12 cellular contexts compared by ENCODE assay signal in genomic region chr14:52550661-52551060, GRCh38. TPM values are rescaled to one million over a fixed set of nuclear protein-coding genes. Genes with fewer than 3 reads are reported as not detected.
DNase-seq lines count a peak whose midpoint lies in the region; ATAC-seq and TF ChIP-seq lines count a peak whose summit lies in the region.
"Had no signal": no experiment of that assay in that cellular context is flagged by ENCODE, and none has a peak within 500 bp of the region (broad histone marks: within the 10 kb centered on the region; RNA-seq: fewer than 3 reads in every experiment).

No MANE protein-coding gene starts in this region.

- H3K36me3 Mint-ChIP-seq in Caco-2 (ENCODE audit: insufficient read depth, unreplicated experiment) (peaks cover 15% of the 10 kb centered on the region), brain (peaks cover 16% of the 10 kb centered on the region), neural progenitor cell (no peaks in the 10 kb centered on the region)

- intact Hi-C loops in Caco-2 (cut with micrococcal nuclease; ENCODE audit: unreplicated experiment): loop anchor here (10.0 kb wide), 2 partner anchors 114 to 144 kb away; partner anchors contain the start of gene ERO1A

- ATAC-seq in GM18502 (IDR thresholded peaks at IDR 0.05; ENCODE audit: poor library complexity, unreplicated experiment): no peak
- ATAC-seq in HG03521 (IDR thresholded peaks at IDR 0.05; ENCODE audit: unreplicated experiment): no peak

- peaks cover 16% of the 10 kb centered on the region for H3K4me1 Mint-ChIP-seq in Caco-2 (ENCODE audit: low read depth, unreplicated experiment)
- H3K4me1 Mint-ChIP-seq in brain: peaks cover 58% of the 10 kb centered on the region
- H3K4me1 Mint-ChIP-seq in neural progenitor cell: peaks cover 26% of the 10 kb centered on the region

- H4K20me1 ChIP-seq in neural progenitor cell (ENCODE audit: low read depth): no peaks in the 10 kb centered on the region

- H2AFZ ChIP-seq in neural progenitor cell (replicated peaks): no peak overlapping the region

- DNase-seq in Caco-2 (no peak), neural progenitor cell (ENCODE audit: low spot score) (no peak), NCI-H446 treated with DMSO at 0.1 percent for 48 hours (lab: John Stamatoyannopoulos, UW) (no peak)
- DNase-seq: activated CD8-positive, alpha-beta memory T cell treated with anti-CD3 and anti-CD28 coated beads for 24 hours; NCI-H446; posterior cingulate gyrus; stimulated activated CD4-positive, alpha-beta T cell treated with anti-CD3 and anti-CD28 coated beads, Interleukin-4, amount 100 ng/mL, for 1 hour; substantia nigra had no signal

- H3K27me3 ChIP-seq in Caco-2 (replicated peaks; ENCODE audit: control insufficient read depth, insufficient read depth, low read length) (no peaks in the 10 kb centered on the region), HUES64 (ENCODE audit: insufficient read depth, low read length) (peaks cover 17% of the 10 kb centered on the region), neural progenitor cell (no peaks in the 10 kb centered on the region)

- BruUV-seq in Caco-2 (replicated peaks; lab: Mats Ljungman, UMichigan): no TSS peak

- H3K4me3 ChIP-seq in Caco-2 (ENCODE audit: low read depth, low read length): peak overlapping the region; percentile 61
- peak overlapping the region; percentile 8; the same call in 1 of the 2 replicates for H3K4me3 ChIP-seq in HUES64 (ENCODE audit: low read length)
- no peak overlapping the region for H3K4me3 ChIP-seq in neural progenitor cell

- H3K4me3 Mint-ChIP-seq in Caco-2 (ENCODE audit: unreplicated experiment) (peak overlapping the region; percentile 92), brain (peak overlapping the region; percentile 88 to 95 (median 91)), neural progenitor cell (peak overlapping the region; percentile 89)

- H3K9ac ChIP-seq in HUES64 (ENCODE audit: low read depth, low read length) (no peak overlapping the region), neural progenitor cell (no peak overlapping the region)

- peaks cover 48% of the 10 kb centered on the region for H3K79me2 ChIP-seq in neural progenitor cell (ENCODE audit: low read depth)

- H3K9me3 Mint-ChIP-seq in Caco-2 (ENCODE audit: unreplicated experiment) (no peaks in the 10 kb centered on the region), brain (peaks cover 0 to 2% (median 0%) of the 10 kb centered on the region in 5 experiments), neural progenitor cell (no peaks in the 10 kb centered on the region)

- peaks cover 7% of the 10 kb centered on the region; the same call in 1 of the 2 replicates for H3K4me1 ChIP-seq in Caco-2
- peaks cover 15% of the 10 kb centered on the region; the same call in 1 of the 2 replicates for H3K4me1 ChIP-seq in HUES64 (ENCODE audit: insufficient read depth, low read length)
- H3K4me1 ChIP-seq in neural progenitor cell: peaks cover 18% of the 10 kb centered on the region

- no peaks in the 10 kb centered on the region for H3K36me3 ChIP-seq in Caco-2 (ENCODE audit: control insufficient read depth, insufficient read depth, low read length)
- no peaks in the 10 kb centered on the region for H3K36me3 ChIP-seq in HUES64 (ENCODE audit: insufficient read depth, low read length)
- no peaks in the 10 kb centered on the region for H3K36me3 ChIP-seq in neural progenitor cell

- TF ChIP-seq CTCF in Caco-2 (IDR thresholded peaks at IDR 0.05; ENCODE audit: insufficient read depth in 1 of 2, low read depth in 1 of 2, low read length in 1 of 2, severe bottlenecking in 1 of 2, unreplicated experiment in 1 of 2) (no peak), brain (conservative IDR thresholded peaks at IDR 0.05) (no peak), neural progenitor cell (IDR thresholded peaks at IDR 0.05) (no peak)

- no peaks in the 10 kb centered on the region for H3K9me3 ChIP-seq in Caco-2
- H3K9me3 ChIP-seq in HUES64 (ENCODE audit: insufficient read depth, low read depth, low read length): no peaks in the 10 kb centered on the region
- H3K9me3 ChIP-seq in neural progenitor cell (ENCODE audit: low read depth): no peaks in the 10 kb centered on the region

- H3K27ac ChIP-seq in HUES64 (ENCODE audit: low read depth, low read length) (no peak overlapping the region), neural progenitor cell (no peak overlapping the region)

- H3K4me2 ChIP-seq in neural progenitor cell: peak overlapping the region; percentile 88

- POLR2A ChIA-PET in Caco-2 (lab: Charles Lee): no interaction called here

- peaks cover 25% of the 10 kb centered on the region for H3F3A ChIP-seq in neural progenitor cell (ENCODE audit: low read depth)

- peak overlapping the region; percentile 83 for H3K27ac Mint-ChIP-seq in Caco-2 (ENCODE audit: unreplicated experiment)
- H3K27ac Mint-ChIP-seq in brain: peak overlapping the region; percentile 83 to 96 (median 93)
- no peak overlapping the region for H3K27ac Mint-ChIP-seq in neural progenitor cell

- 94% methylated on average over 3 of the region's 3 CpGs for WGBS in HUES64

- H3K27me3 Mint-ChIP-seq in Caco-2 (ENCODE audit: insufficient read depth, unreplicated experiment) (no peaks in the 10 kb centered on the region), brain (peaks cover 20% of the 10 kb centered on the region), neural progenitor cell (ENCODE audit: insufficient read depth, low read depth) (no peaks in the 10 kb centered on the region)

- CTCF ChIA-PET in Caco-2 (lab: Charles Lee): interaction anchor here (0.6 to 0.7 kb wide), 2 partner anchors 47 to 226 kb away, joined by 3 to 5 read pairs; no protein-coding TSS in a partner anchor

RNA-seq across cellular contexts. Expression of gene TXNDC16, which starts 1.6 kb away (rescaled TPM):
- total RNA-seq in Caco-2 (2022) (6.6 and 10.2 TPM in 2 replicates), neural progenitor cell (ENCODE audit: low replicate concordance) (17.9 and 22.6 TPM in 2 replicates)
- polyA plus RNA-seq in HUES64 (2013, experiment 1 of 2): 8.7 TPM
- polyA plus RNA-seq in HUES64 (2013, experiment 2 of 2): 11.0 TPM
- polyA plus RNA-seq in brain (ENCODE audit: insufficient read depth, low read depth, low replicate concordance): 23.6 TPM

RNA-seq across cellular contexts. Expression of gene GPR137C, which starts 2.0 kb away (rescaled TPM):
- 1.9 and 2.9 TPM in 2 replicates for total RNA-seq in Caco-2 (2022)
- polyA plus RNA-seq in HUES64 (2013, experiment 1 of 2): 2.4 TPM
- 2.2 TPM for polyA plus RNA-seq in HUES64 (2013, experiment 2 of 2)
- polyA plus RNA-seq in brain (ENCODE audit: insufficient read depth, low read depth, low replicate concordance): 5.4 TPM
- total RNA-seq in neural progenitor cell (ENCODE audit: low replicate concordance): 7.1 and 9.3 TPM in 2 replicates
